8 cellular contexts compared by ENCODE assay signal in genomic region chr19:57279418-57280164, GRCh38. TPM values are rescaled to one million over a fixed set of nuclear protein-coding genes. Genes with fewer than 3 reads are reported as not detected.
DNase-seq lines count a peak whose midpoint lies in the region; ATAC-seq and TF ChIP-seq lines count a peak whose summit lies in the region.

No MANE protein-coding gene starts in this region.

- H3K36me3 Mint-ChIP-seq in natural killer cell: no peaks in the 10 kb centered on the region

- H3K4me3 Mint-ChIP-seq in natural killer cell: no peak overlapping the region

- peaks cover 43% of the 10 kb centered on the region for H3K79me2 ChIP-seq in PC-9 (ENCODE audit: low read depth)

- peak overlapping the region; percentile 97 for H3K27ac ChIP-seq in PC-9

- no peak overlapping the region for H3K27ac Mint-ChIP-seq in natural killer cell

- peaks cover 20% of the 10 kb centered on the region for H3F3A ChIP-seq in PC-9 (ENCODE audit: insufficient read depth, low read depth)

- DNase-seq in Daoy (ENCODE audit: low read depth) (peak; percentile 97), PC-9 (peak; percentile 91 to 93), fibroblast of the aortic adventitia (ENCODE audit: low read depth) (peak; percentile 97), natural killer cell (peak; percentile 79)
- DNase-seq in Jurkat, Clone E6-1 (ENCODE audit: low read depth, low spot score): peak; percentile 91
- DNase-seq in activated T-helper 1 cell treated with anti-CD3 and anti-CD28 coated beads, Interleukin-2, amount 50 U/mL, for 16 hours (ENCODE audit: low read depth in 1 of 2, low spot score in 1 of 2): peak; percentile 44 to 72
- DNase-seq in stimulated activated naive CD4-positive, alpha-beta T cell treated with Interleukin-2 at 50 U/mL for 16 hours (lab: John Stamatoyannopoulos, UW): peak; percentile 82

- H3K9me3 ChIP-seq in PC-9 (ENCODE audit: insufficient read depth, low read depth): no peaks in the 10 kb centered on the region

- H2AFZ ChIP-seq in PC-9: peak overlapping the region; percentile 85

- CTCF ChIA-PET in PC-9 (lab: Charles Lee): interaction anchor here (0.7 kb wide), 1 partner anchor 34 kb away, joined by 3 read pairs; no protein-coding TSS in a partner anchor

- no peaks in the 10 kb centered on the region for H3K27me3 Mint-ChIP-seq in natural killer cell (ENCODE audit: low read depth in 2 of 2)

- intact Hi-C loops in PC-9 (cut with micrococcal nuclease; ENCODE audit: unreplicated experiment): loop anchor here (1.0 kb wide), 5 partner anchors 23 to 84 kb away; partner anchors contain the start of genes TRAPPC2B, ZNF304, ZNF543 and ZNF547
- intact Hi-C loops in natural killer cell (cut with micrococcal nuclease): loop anchor here (1.0 to 2.0 kb wide), 6 partner anchors 39 to 132 kb away; partner anchors contain the start of genes TRAPPC2B, ZNF17, ZNF304 and ZNF543

- peaks cover 33% of the 10 kb centered on the region for H4K20me1 ChIP-seq in PC-9 (ENCODE audit: insufficient read depth)

- peak; percentile 58 for ATAC-seq in GM21717 (IDR thresholded peaks at IDR 0.05; ENCODE audit: unreplicated experiment)
- ATAC-seq in natural killer cell: peak; percentile 77 to 89 (median 78)

- peaks cover 24% of the 10 kb centered on the region for H3K36me3 ChIP-seq in PC-9 (ENCODE audit: low read depth)

- H3K9me2 ChIP-seq in PC-9 (ENCODE audit: insufficient read depth): no peaks in the 10 kb centered on the region

- H3K4me1 Mint-ChIP-seq in natural killer cell: peaks cover 21% of the 10 kb centered on the region in 2 donors

- POLR2A ChIA-PET in PC-9 (lab: Charles Lee; ENCODE audit: unreplicated experiment): interaction anchor here (0.6 kb wide), 1 partner anchor 28 kb away, joined by 3 read pairs; no protein-coding TSS in a partner anchor

- no peaks in the 10 kb centered on the region for H3K9me3 Mint-ChIP-seq in natural killer cell

- H3K4me1 ChIP-seq in PC-9 (replicated peaks; ENCODE audit: insufficient read depth): peaks cover 41% of the 10 kb centered on the region

- no peaks in the 10 kb centered on the region for H3K27me3 ChIP-seq in PC-9 (ENCODE audit: insufficient read depth, low read depth)

- TF ChIP-seq CTCF in PC-9 (conservative IDR thresholded peaks at IDR 0.05) (peak; percentile 59), fibroblast of the aortic adventitia (IDR thresholded peaks at IDR 0.05; ENCODE audit: insufficient read depth, low read length) (peak; percentile 32), natural killer cell (IDR thresholded peaks at IDR 0.05) (no peak)

- TSS peak; percentile 62 for BruUV-seq in PC-9 (replicated peaks; lab: Mats Ljungman, UMichigan)

- peak overlapping the region; percentile 91 for H3K4me3 ChIP-seq in Jurkat, Clone E6-1 (ENCODE audit: low read length)
- H3K4me3 ChIP-seq in PC-9 (peak overlapping the region; percentile 79), fibroblast of the aortic adventitia (ENCODE audit: low read depth, low read length) (peak overlapping the region; percentile 96)

- peak overlapping the region; percentile 91 for H3K4me2 ChIP-seq in PC-9

RNA-seq across cellular contexts. Expression of gene ZNF460, which starts 0.7 kb away (rescaled TPM):
- 19.8 and 23.3 TPM in 2 replicates for total RNA-seq in Daoy (2014; rRNA removed; shearing (Covaris generic))
- 0.55 TPM for polyA plus RNA-seq in Jurkat, Clone E6-1 (2012; ENCODE audit: insufficient read depth, insufficient read length)
- total RNA-seq in PC-9 (2021): 84.0 and 94.2 TPM in 2 replicates
- total RNA-seq in fibroblast of the aortic adventitia (ENCODE audit: low replicate concordance): 71.8 and 78.5 TPM in 2 replicates
- total RNA-seq in natural killer cell: 10 to 100 TPM; 67.8 to 74.1 (median 69.7) TPM

RNA-seq across cellular contexts. Expression of gene ZNF805, which starts 39.2 kb away (rescaled TPM):
- 9.5 and 11.2 TPM in 2 replicates for total RNA-seq in Daoy (2014; rRNA removed; shearing (Covaris generic))
- polyA plus RNA-seq in Jurkat, Clone E6-1 (2012; ENCODE audit: insufficient read depth, insufficient read length): 1.3 TPM
- 13.5 and 19.8 TPM in 2 replicates for total RNA-seq in PC-9 (2021)
- 23.2 and 32.5 TPM in 2 replicates for total RNA-seq in fibroblast of the aortic adventitia (ENCODE audit: low replicate concordance)
- 10 to 100 TPM; 25.9 to 32.7 (median 31.0) TPM for total RNA-seq in natural killer cell

RNA-seq across cellular contexts. Expression of gene ZNF543, which starts 40.7 kb away (rescaled TPM):
- total RNA-seq in Daoy (2014; rRNA removed; shearing (Covaris generic)): 6.3 and 7.4 TPM in 2 replicates
- 1.1 TPM for polyA plus RNA-seq in Jurkat, Clone E6-1 (2012; ENCODE audit: insufficient read depth, insufficient read length)
- total RNA-seq in PC-9 (2021): 8.9 and 9.5 TPM in 2 replicates
- 5.1 and 9.4 TPM in 2 replicates for total RNA-seq in fibroblast of the aortic adventitia (ENCODE audit: low replicate concordance)
- 1 to 10 TPM; 4.7 to 7.2 (median 5.9) TPM for total RNA-seq in natural killer cell

RNA-seq across cellular contexts. Expression of gene AURKC, which starts 48.8 kb away (rescaled TPM):
- 0.46 and 1.8 TPM in 2 replicates for total RNA-seq in Daoy (2014; rRNA removed; shearing (Covaris generic))
- 2.8 TPM for polyA plus RNA-seq in Jurkat, Clone E6-1 (2012; ENCODE audit: insufficient read depth, insufficient read length)
- 0.55 and 3.9 TPM in 2 replicates for total RNA-seq in PC-9 (2021)
- 0.72 and 1.6 TPM in 2 replicates for total RNA-seq in fibroblast of the aortic adventitia (ENCODE audit: low replicate concordance)
- total RNA-seq in natural killer cell: 1 to 10 TPM; 2.3 to 3.5 (median 2.8) TPM

Comparison
In these comparisons a context has a peak if more than half of its experiments do, and no peak if none do; other contexts are left out.
1. Peak in every context shown above with its lines: DNase-seq, ATAC-seq, H3K4me3 ChIP-seq and H3K27ac ChIP-seq.